ENCODE assay signal across 11 cellular contexts in genomic region chr10:89476676-89477075, GRCh38. TPM values are rescaled to one million over a fixed set of nuclear protein-coding genes. Genes with fewer than 3 reads are reported as not detected.
A peak's percentile ranks its signal among the peaks of the same experiment; 100 is the strongest.
DNase-seq lines count a peak whose midpoint lies in the region; ATAC-seq, FAIRE-seq and TF ChIP-seq lines count a peak whose summit lies in the region.
"Had no signal": no experiment of that assay in that cellular context is flagged by ENCODE, and none has a peak within 500 bp of the region (broad histone marks: within the 10 kb centered on the region; RNA-seq: fewer than 3 reads in every experiment).

No MANE protein-coding gene starts in this region.

- H3K4me3 Mint-ChIP-seq in activated naive CD4-positive, alpha-beta T cell treated with anti-CD3 and anti-CD28 coated beads, Interleukin-2, amount 10 ng/mL, durations not matched to agents 7 days and 5 days, result no peak overlapping the region
- no peak overlapping the region for H3K4me3 Mint-ChIP-seq in activated T-helper 1 cell treated with anti-CD3 and anti-CD28 coated beads, Interleukin-12 subunit alpha, Interleukin-12 subunit beta, Interleukin-2, Interleukin-4 antibody, amounts not matched to agents 30 ng/mL and 10 ng/mL and 1 ng/mL, durations not matched to agents 14 hours and 24 hours and 36 hours
- H3K4me3 Mint-ChIP-seq: activated CD4-positive, alpha-beta T cell treated with anti-CD3 and anti-CD28 coated beads, Interleukin-2, amount 10 ng/mL, durations not matched to agents 7 days and 5 days had no signal

- H3K36me3 Mint-ChIP-seq in activated naive CD4-positive, alpha-beta T cell treated with anti-CD3 and anti-CD28 coated beads, Interleukin-2, amount 10 ng/mL, durations not matched to agents 7 days and 5 days, result no peaks in the 10 kb centered on the region
- no peaks in the 10 kb centered on the region for H3K36me3 Mint-ChIP-seq in activated T-helper 1 cell treated with anti-CD3 and anti-CD28 coated beads, Interleukin-12 subunit alpha, Interleukin-12 subunit beta, Interleukin-2, Interleukin-4 antibody, amounts not matched to agents 30 ng/mL and 10 ng/mL and 1 ng/mL, durations not matched to agents 14 hours and 24 hours and 36 hours (ENCODE audit: low read depth)

- H3K4me1 ChIP-seq in right cardiac atrium (ENCODE audit: control insufficient read depth, insufficient read depth, low read length) (peaks cover 13% of the 10 kb centered on the region), pancreas (peaks cover 9 to 65% (median 65%) of the 10 kb centered on the region in 3 donors), upper lobe of left lung (peaks cover 19 to 46% (median 29%) of the 10 kb centered on the region in 4 donors)

- TF ChIP-seq CTCF in astrocyte of the cerebellum (IDR thresholded peaks at IDR 0.05; ENCODE audit: low read depth, low read length, missing control alignments) (no peak), pancreas (IDR thresholded peaks at IDR 0.05) (no peak), upper lobe of left lung (IDR thresholded peaks at IDR 0.05) (no peak)

- no peak overlapping the region for H3K4me3 ChIP-seq in astrocyte of the cerebellum (ENCODE audit: low read depth, low read length)
- no peak overlapping the region for H3K4me3 ChIP-seq in right cardiac atrium (ENCODE audit: low read length)
- H3K4me3 ChIP-seq in pancreas, result no peak overlapping the region
- no peak overlapping the region for H3K4me3 ChIP-seq in upper lobe of left lung

- intact Hi-C loops in right cardiac atrium (cut with DNase I) (loop anchor here in 3 of 4 donors (5.0 to 10.0 kb wide), 3 partner anchors 58 to 76 kb away; partner anchors contain the start of gene SLC16A12 (in 1 of the 3)), pancreas (cut with DNase I) (loop anchor here in 1 of 3 donors (10.0 kb wide), 1 partner anchor 58 kb away; the partner anchor contains the start of gene SLC16A12)
- intact Hi-C loops in activated T-helper 1 cell treated with anti-CD3 and anti-CD28 coated beads, Interleukin-12 subunit alpha, Interleukin-12 subunit beta, Interleukin-2, Interleukin-4 antibody, amounts not matched to agents 30 ng/mL and 10 ng/mL and 1 ng/mL, durations not matched to agents 14 hours and 24 hours and 36 hours (cut with micrococcal nuclease), result no loop called here

- peak; percentile 92 for DNase-seq in astrocyte of the cerebellum (ENCODE audit: low read depth)
- DNase-seq in right cardiac atrium, result peak in 2 of 3 donors; percentile 55 to 56
- peak in 2 of 6 donors; percentile 26 to 34 for DNase-seq in pancreas
- DNase-seq in upper lobe of left lung, result peak; percentile 56 to 75
- DNase-seq in activated naive CD4-positive, alpha-beta T cell treated with anti-CD3 and anti-CD28 coated beads, Interleukin-2, amount 10 ng/mL, durations not matched to agents 7 days and 5 days, result no peak
- no peak for DNase-seq in activated T-helper 1 cell treated with anti-CD3 and anti-CD28 coated beads, Interleukin-12 subunit alpha, Interleukin-12 subunit beta, Interleukin-2, Interleukin-4 antibody, amounts not matched to agents 30 ng/mL and 10 ng/mL and 1 ng/mL, durations not matched to agents 14 hours and 24 hours and 36 hours (ENCODE audit: low spot score)
- no peak for DNase-seq in HCEC 1CT
- no peak for DNase-seq in activated CD8-positive, alpha-beta memory T cell treated with anti-CD3 and anti-CD28 coated beads for 24 hours
- DNase-seq: activated CD4-positive, alpha-beta T cell treated with anti-CD3 and anti-CD28 coated beads, Interleukin-2, amount 10 ng/mL, durations not matched to agents 7 days and 5 days; NCI-H2171 had no signal

- H3K27me3 ChIP-seq in right cardiac atrium (ENCODE audit: control insufficient read depth, insufficient read depth), result no peaks in the 10 kb centered on the region
- H3K27me3 ChIP-seq in pancreas, result no peaks in the 10 kb centered on the region
- no peaks in the 10 kb centered on the region for H3K27me3 ChIP-seq in upper lobe of left lung

- FAIRE-seq in pancreas (lab: Jason Lieb, UNC), result no peak
- FAIRE-seq: colon had no signal

- ATAC-seq in right cardiac atrium (peak in 1 of 2 donors; percentile 30), pancreas (peak in 3 of 4 donors; percentile 33 to 45 (median 41)), upper lobe of left lung (ENCODE audit: low FRiP score in 2 of 2) (peak; percentile 22 to 87)

- TF ChIP-seq POLR2A in upper lobe of left lung (IDR thresholded peaks at IDR 0.05), result no peak

- TF ChIP-seq EP300 in upper lobe of left lung (IDR thresholded peaks at IDR 0.05), result peak in 1 of 4 donors; percentile 52

- no peak overlapping the region for H3K27ac Mint-ChIP-seq in activated naive CD4-positive, alpha-beta T cell treated with anti-CD3 and anti-CD28 coated beads, Interleukin-2, amount 10 ng/mL, durations not matched to agents 7 days and 5 days
- no peak overlapping the region for H3K27ac Mint-ChIP-seq in activated T-helper 1 cell treated with anti-CD3 and anti-CD28 coated beads, Interleukin-12 subunit alpha, Interleukin-12 subunit beta, Interleukin-2, Interleukin-4 antibody, amounts not matched to agents 30 ng/mL and 10 ng/mL and 1 ng/mL, durations not matched to agents 14 hours and 24 hours and 36 hours
- H3K27ac Mint-ChIP-seq: activated CD4-positive, alpha-beta T cell treated with anti-CD3 and anti-CD28 coated beads, Interleukin-2, amount 10 ng/mL, durations not matched to agents 7 days and 5 days had no signal

- 47% methylated on average over 4 of the region's 4 CpGs for WGBS in right cardiac atrium
- 55 to 58% methylated on average over 4 of the region's 4 CpGs for WGBS in pancreas, 2 donors
- WGBS in upper lobe of left lung, 2 donors, result 61 to 64% methylated on average over 4 of the region's 4 CpGs

- H3K36me3 ChIP-seq in pancreas, result no peaks in the 10 kb centered on the region
- H3K36me3 ChIP-seq in upper lobe of left lung, result no peaks in the 10 kb centered on the region

- CTCF ChIA-PET in activated naive CD4-positive, alpha-beta T cell treated with anti-CD3 and anti-CD28 coated beads, Interleukin-2, amount 10 ng/mL, durations not matched to agents 7 days and 5 days (lab: Charles Lee), result no interaction called here

- no peaks in the 10 kb centered on the region for H3K4me1 Mint-ChIP-seq in activated naive CD4-positive, alpha-beta T cell treated with anti-CD3 and anti-CD28 coated beads, Interleukin-2, amount 10 ng/mL, durations not matched to agents 7 days and 5 days
- H3K4me1 Mint-ChIP-seq in activated T-helper 1 cell treated with anti-CD3 and anti-CD28 coated beads, Interleukin-12 subunit alpha, Interleukin-12 subunit beta, Interleukin-2, Interleukin-4 antibody, amounts not matched to agents 30 ng/mL and 10 ng/mL and 1 ng/mL, durations not matched to agents 14 hours and 24 hours and 36 hours (ENCODE audit: low read depth), result no peaks in the 10 kb centered on the region
- H3K4me1 Mint-ChIP-seq: activated CD4-positive, alpha-beta T cell treated with anti-CD3 and anti-CD28 coated beads, Interleukin-2, amount 10 ng/mL, durations not matched to agents 7 days and 5 days had no signal

- no peaks in the 10 kb centered on the region for H3K9me3 Mint-ChIP-seq in activated naive CD4-positive, alpha-beta T cell treated with anti-CD3 and anti-CD28 coated beads, Interleukin-2, amount 10 ng/mL, durations not matched to agents 7 days and 5 days
- H3K9me3 Mint-ChIP-seq in activated T-helper 1 cell treated with anti-CD3 and anti-CD28 coated beads, Interleukin-12 subunit alpha, Interleukin-12 subunit beta, Interleukin-2, Interleukin-4 antibody, amounts not matched to agents 30 ng/mL and 10 ng/mL and 1 ng/mL, durations not matched to agents 14 hours and 24 hours and 36 hours, result no peaks in the 10 kb centered on the region
- H3K9me3 Mint-ChIP-seq: activated CD4-positive, alpha-beta T cell treated with anti-CD3 and anti-CD28 coated beads, Interleukin-2, amount 10 ng/mL, durations not matched to agents 7 days and 5 days had no signal

- in situ Hi-C loops in astrocyte of the cerebellum (cut with HindIII; ENCODE audit: low sequenced_read_pairs), result loop anchor here (5.0 kb wide), 1 partner anchor 56 kb away; no protein-coding TSS in a partner anchor

- H3K27ac ChIP-seq in right cardiac atrium (ENCODE audit: low read length), result peak overlapping the region; percentile 90
- peak overlapping the region in 3 of 4 donors; percentile 36 to 71 (median 53) for H3K27ac ChIP-seq in pancreas
- peak overlapping the region; percentile 56 to 79 (median 67) for H3K27ac ChIP-seq in upper lobe of left lung

- H3K9me3 ChIP-seq in right cardiac atrium (ENCODE audit: control insufficient read depth, low read length) (no peaks in the 10 kb centered on the region), pancreas (no peaks in the 10 kb centered on the region), upper lobe of left lung (no peaks in the 10 kb centered on the region)

- H3K27me3 Mint-ChIP-seq in activated naive CD4-positive, alpha-beta T cell treated with anti-CD3 and anti-CD28 coated beads, Interleukin-2, amount 10 ng/mL, durations not matched to agents 7 days and 5 days, result no peaks in the 10 kb centered on the region
- peaks cover 6% of the 10 kb centered on the region for H3K27me3 Mint-ChIP-seq in activated T-helper 1 cell treated with anti-CD3 and anti-CD28 coated beads, Interleukin-12 subunit alpha, Interleukin-12 subunit beta, Interleukin-2, Interleukin-4 antibody, amounts not matched to agents 30 ng/mL and 10 ng/mL and 1 ng/mL, durations not matched to agents 14 hours and 24 hours and 36 hours (ENCODE audit: insufficient read depth)

RNA-seq across cellular contexts. Expression of gene SLC16A12, which starts 58.7 kb away (rescaled TPM):
- total RNA-seq in right cardiac atrium (1 to 10 TPM; 3.3 to 7.2 (median 5.0) TPM), pancreas (10 to 100 TPM; 12.8 to 38.2 (median 28.4) TPM), upper lobe of left lung (1 to 10 TPM; 1.3 to 4.4 (median 3.5) TPM)
- polyA plus RNA-seq in right cardiac atrium (2.7 TPM), pancreas (10 to 100 TPM in 1 of 2 donors, 1 to 10 TPM in 1; 6.0 to 18.8 TPM)
- total RNA-seq in activated T-helper 1 cell treated with anti-CD3 and anti-CD28 coated beads, Interleukin-12 subunit alpha, Interleukin-12 subunit beta, Interleukin-2, Interleukin-4 antibody, amounts not matched to agents 30 ng/mL and 10 ng/mL and 1 ng/mL, durations not matched to agents 14 hours and 24 hours and 36 hours, result not detected in 2 replicates
- total RNA-seq: activated CD4-positive, alpha-beta T cell treated with anti-CD3 and anti-CD28 coated beads, Interleukin-2, amount 10 ng/mL, durations not matched to agents 7 days and 5 days had no signal

Comparison
In these comparisons a context has a peak if more than half of its experiments do, and no peak if none do; other contexts are left out.
1. DNase-seq: peak in astrocyte of the cerebellum (single experiment), right cardiac atrium (2 of 3) and upper lobe of left lung (2 of 2); none in activated naive CD4-positive, alpha-beta T cell treated with anti-CD3 and anti-CD28 coated beads, Interleukin-2, amount 10 ng/mL, durations not matched to agents 7 days and 5 days (single experiment), activated T-helper 1 cell treated with anti-CD3 and anti-CD28 coated beads, Interleukin-12 subunit alpha, Interleukin-12 subunit beta, Interleukin-2, Interleukin-4 antibody, amounts not matched to agents 30 ng/mL and 10 ng/mL and 1 ng/mL, durations not matched to agents 14 hours and 24 hours and 36 hours (single experiment), HCEC 1CT (single experiment) and activated CD8-positive, alpha-beta memory T cell treated with anti-CD3 and anti-CD28 coated beads for 24 hours (single experiment).
2. Peak in every context shown above with its lines, with median percentiles within 50 percentile points of each other: H3K27ac ChIP-seq.